ENCODE assay signal across 1 cellular context in the genomic region with DNA sequence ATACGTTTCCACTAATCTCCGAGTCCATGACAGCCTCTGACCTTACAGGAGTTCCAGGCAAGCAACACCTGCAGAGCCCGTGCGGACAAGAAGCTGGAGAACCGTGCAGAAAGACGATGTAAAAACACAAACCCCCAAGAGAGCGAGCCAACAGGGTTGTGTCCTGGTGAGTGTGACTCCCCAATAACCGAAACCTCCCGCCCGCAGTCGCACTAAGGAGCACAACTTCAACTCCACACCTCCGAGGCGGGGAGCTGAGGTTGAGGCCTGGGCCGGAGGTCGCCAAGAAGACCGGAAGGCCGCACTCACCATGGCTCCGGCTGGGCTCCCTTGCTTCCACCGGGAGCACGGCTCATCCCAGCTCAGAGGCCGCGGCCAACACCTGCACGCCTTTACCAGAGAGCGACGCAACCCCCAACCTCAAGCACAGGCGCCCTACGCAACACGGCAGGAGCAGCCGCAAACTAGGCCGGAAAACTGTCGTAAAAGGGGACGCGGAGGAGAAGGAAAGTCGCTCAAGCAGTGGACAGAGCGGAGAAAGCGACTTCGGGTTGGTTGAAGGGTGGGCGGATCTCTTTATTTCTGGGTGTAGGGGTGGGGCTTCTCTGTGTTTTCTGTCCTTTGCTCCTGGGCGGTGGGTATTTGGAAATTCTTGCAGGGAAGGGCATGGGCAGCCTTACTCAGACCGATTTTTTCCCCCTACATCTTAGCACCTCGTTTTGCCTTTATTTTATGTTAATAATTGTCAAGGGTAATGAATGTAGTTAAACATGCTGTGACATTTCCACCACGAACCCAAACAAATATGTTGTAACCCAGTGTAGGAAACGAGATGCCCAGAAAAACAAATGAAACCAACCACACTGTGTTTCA.
TF ChIP-seq lines count a peak whose summit lies in the region.

A gene (minus strand): TSS at position 446 of the 873 bp plus-strand sequence. CDS start 134 bp downstream, at position 312.

TF ChIP-seq in HepG2, 621 proteins besides CTCF, POLR2A, EP300 and RAD21 (continued from another document and continues in another):
- TF ChIP-seq, protein P1, sequence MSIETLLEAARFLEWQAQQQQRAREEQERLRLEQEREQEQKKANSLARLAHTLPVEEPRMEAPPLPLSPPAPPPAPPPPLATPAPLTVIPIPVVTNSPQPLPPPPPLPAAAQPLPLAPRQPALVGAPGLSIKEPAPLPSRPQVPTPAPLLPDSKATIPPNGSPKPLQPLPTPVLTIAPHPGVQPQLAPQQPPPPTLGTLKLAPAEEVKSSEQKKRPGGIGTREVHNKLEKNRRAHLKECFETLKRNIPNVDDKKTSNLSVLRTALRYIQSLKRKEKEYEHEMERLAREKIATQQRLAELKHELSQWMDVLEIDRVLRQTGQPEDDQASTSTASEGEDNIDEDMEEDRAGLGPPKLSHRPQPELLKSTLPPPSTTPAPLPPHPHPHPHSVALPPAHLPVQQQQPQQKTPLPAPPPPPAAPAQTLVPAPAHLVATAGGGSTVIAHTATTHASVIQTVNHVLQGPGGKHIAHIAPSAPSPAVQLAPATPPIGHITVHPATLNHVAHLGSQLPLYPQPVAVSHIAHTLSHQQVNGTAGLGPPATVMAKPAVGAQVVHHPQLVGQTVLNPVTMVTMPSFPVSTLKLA (IDR thresholded peaks at IDR 0.05) = peak; percentile 57
- TF ChIP-seq RORA (CRISPR knock-in tag; IDR thresholded peaks at IDR 0.05) (no peak), ESRRA (CRISPR knock-in tag; IDR thresholded peaks at IDR 0.05; ENCODE audit: low read depth) (peak; percentile 80; the same call in 1 of the 2 replicates), KLF13 (CRISPR knock-in tag; IDR thresholded peaks at IDR 0.05) (no peak), ZNF564 (CRISPR knock-in tag; IDR thresholded peaks at IDR 0.05) (peak; percentile 82; the same call in 1 of the 2 replicates), XBP1 (CRISPR knock-in tag; IDR thresholded peaks at IDR 0.05) (peak; percentile 57; the same call in 1 of the 2 replicates), PCBP1 (IDR thresholded peaks at IDR 0.05; ENCODE audit: borderline replicate concordance, low read depth, low read length) (0 out of 2 replicates have a peak, but pooled peaks have one; percentile 48), NFYC (CRISPR knock-in tag; IDR thresholded peaks at IDR 0.05) (peak; percentile 76), ZNF550 (CRISPR knock-in tag; IDR thresholded peaks at IDR 0.05; ENCODE audit: borderline replicate concordance) (0 out of 2 replicates have a peak, but pooled peaks have one; percentile 43), KMT2B (CRISPR knock-in tag; IDR thresholded peaks at IDR 0.05) (peak; percentile 98), FOXA3 (CRISPR knock-in tag; IDR thresholded peaks at IDR 0.05) (peak; percentile 64; the same call in 1 of the 2 replicates), NR2F1 (CRISPR knock-in tag; IDR thresholded peaks at IDR 0.05) (no peak), ZNF510 (CRISPR knock-in tag; IDR thresholded peaks at IDR 0.05; ENCODE audit: low read depth) (no peak), GABPA (IDR thresholded peaks at IDR 0.05; ENCODE audit: low read depth, low read length) (peak; percentile 59), GABPA (CRISPR knock-in tag; IDR thresholded peaks at IDR 0.05; ENCODE audit: low read depth) (peak; percentile 82), ZNF549 (CRISPR knock-in tag; IDR thresholded peaks at IDR 0.05) (no peak), HNRNPH1 (optimal IDR thresholded peaks at IDR 0.05; ENCODE audit: low read depth, low read length) (peak; percentile 63), RARA (CRISPR knock-in tag; IDR thresholded peaks at IDR 0.05) (0 out of 2 replicates have a peak, but pooled peaks have one; percentile 14), FOSL2 (CRISPR knock-in tag; IDR thresholded peaks at IDR 0.05) (peak; percentile 54), POLR2AphosphoS5 (IDR thresholded peaks at IDR 0.05; ENCODE audit: low read depth, low read length) (peak; percentile 95), KDM3A (CRISPR knock-in tag; IDR thresholded peaks at IDR 0.05; ENCODE audit: low read depth) (no peak), ZBTB3 (CRISPR knock-in tag; IDR thresholded peaks at IDR 0.05; ENCODE audit: borderline replicate concordance, low read depth) (0 out of 2 replicates have a peak, but pooled peaks have one; percentile 90), JUNB (CRISPR knock-in tag; IDR thresholded peaks at IDR 0.05; ENCODE audit: borderline replicate concordance) (no peak), ARNT2 (CRISPR knock-in tag; IDR thresholded peaks at IDR 0.05; ENCODE audit: low read depth) (peak; percentile 82), SRF (IDR thresholded peaks at IDR 0.05; ENCODE audit: low read depth, low read length) (no peak), ZNF33B (CRISPR knock-in tag; IDR thresholded peaks at IDR 0.05) (no peak; the same call in 1 of the 2 replicates), KDM5B (CRISPR knock-in tag; IDR thresholded peaks at IDR 0.05; ENCODE audit: borderline replicate concordance) (peak; percentile 81; the same call in 1 of the 2 replicates), ZNF614 (CRISPR knock-in tag; IDR thresholded peaks at IDR 0.05; ENCODE audit: borderline replicate concordance) (peak; percentile 84; the same call in 1 of the 2 replicates), ARID2 (CRISPR knock-in tag; IDR thresholded peaks at IDR 0.05; ENCODE audit: borderline replicate concordance) (0 out of 2 replicates have a peak, but pooled peaks have one; percentile 61), NR2F6 (IDR thresholded peaks at IDR 0.05) (peak; percentile 28; the same call in 1 of the 2 replicates), NR2F6 (CRISPR knock-in tag; IDR thresholded peaks at IDR 0.05) (peak; percentile 27; the same call in 1 of the 2 replicates), ZFP36 (IDR thresholded peaks at IDR 0.05; ENCODE audit: borderline replicate concordance, low read depth, low read length, partially characterized antibody) (no peak), ZNF720 (CRISPR knock-in tag; IDR thresholded peaks at IDR 0.05) (no peak), TBX2 (CRISPR knock-in tag; IDR thresholded peaks at IDR 0.05; ENCODE audit: borderline replicate concordance) (peak; percentile 94), ZBTB8A (CRISPR knock-in tag; IDR thresholded peaks at IDR 0.05; ENCODE audit: borderline replicate concordance, low read depth) (no peak; the same call in 1 of the 2 replicates), ZSCAN25 (CRISPR knock-in tag; IDR thresholded peaks at IDR 0.05) (no peak; the same call in 1 of the 2 replicates), ERF (CRISPR knock-in tag; IDR thresholded peaks at IDR 0.05) (peak; percentile 71), ZEB1 (IDR thresholded peaks at IDR 0.05; ENCODE audit: insufficient replicate concordance, low read depth) (peak; percentile 74), ZNF124 (CRISPR knock-in tag; IDR thresholded peaks at IDR 0.05) (peak; percentile 77; the same call in 1 of the 2 replicates)
- TF ChIP-seq, protein P2, sequence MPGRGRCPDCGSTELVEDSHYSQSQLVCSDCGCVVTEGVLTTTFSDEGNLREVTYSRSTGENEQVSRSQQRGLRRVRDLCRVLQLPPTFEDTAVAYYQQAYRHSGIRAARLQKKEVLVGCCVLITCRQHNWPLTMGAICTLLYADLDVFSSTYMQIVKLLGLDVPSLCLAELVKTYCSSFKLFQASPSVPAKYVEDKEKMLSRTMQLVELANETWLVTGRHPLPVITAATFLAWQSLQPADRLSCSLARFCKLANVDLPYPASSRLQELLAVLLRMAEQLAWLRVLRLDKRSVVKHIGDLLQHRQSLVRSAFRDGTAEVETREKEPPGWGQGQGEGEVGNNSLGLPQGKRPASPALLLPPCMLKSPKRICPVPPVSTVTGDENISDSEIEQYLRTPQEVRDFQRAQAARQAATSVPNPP (CRISPR knock-in tag; IDR thresholded peaks at IDR 0.05) = peak; percentile 78; the same call in 1 of the 2 replicates
- TF ChIP-seq, protein P3, sequence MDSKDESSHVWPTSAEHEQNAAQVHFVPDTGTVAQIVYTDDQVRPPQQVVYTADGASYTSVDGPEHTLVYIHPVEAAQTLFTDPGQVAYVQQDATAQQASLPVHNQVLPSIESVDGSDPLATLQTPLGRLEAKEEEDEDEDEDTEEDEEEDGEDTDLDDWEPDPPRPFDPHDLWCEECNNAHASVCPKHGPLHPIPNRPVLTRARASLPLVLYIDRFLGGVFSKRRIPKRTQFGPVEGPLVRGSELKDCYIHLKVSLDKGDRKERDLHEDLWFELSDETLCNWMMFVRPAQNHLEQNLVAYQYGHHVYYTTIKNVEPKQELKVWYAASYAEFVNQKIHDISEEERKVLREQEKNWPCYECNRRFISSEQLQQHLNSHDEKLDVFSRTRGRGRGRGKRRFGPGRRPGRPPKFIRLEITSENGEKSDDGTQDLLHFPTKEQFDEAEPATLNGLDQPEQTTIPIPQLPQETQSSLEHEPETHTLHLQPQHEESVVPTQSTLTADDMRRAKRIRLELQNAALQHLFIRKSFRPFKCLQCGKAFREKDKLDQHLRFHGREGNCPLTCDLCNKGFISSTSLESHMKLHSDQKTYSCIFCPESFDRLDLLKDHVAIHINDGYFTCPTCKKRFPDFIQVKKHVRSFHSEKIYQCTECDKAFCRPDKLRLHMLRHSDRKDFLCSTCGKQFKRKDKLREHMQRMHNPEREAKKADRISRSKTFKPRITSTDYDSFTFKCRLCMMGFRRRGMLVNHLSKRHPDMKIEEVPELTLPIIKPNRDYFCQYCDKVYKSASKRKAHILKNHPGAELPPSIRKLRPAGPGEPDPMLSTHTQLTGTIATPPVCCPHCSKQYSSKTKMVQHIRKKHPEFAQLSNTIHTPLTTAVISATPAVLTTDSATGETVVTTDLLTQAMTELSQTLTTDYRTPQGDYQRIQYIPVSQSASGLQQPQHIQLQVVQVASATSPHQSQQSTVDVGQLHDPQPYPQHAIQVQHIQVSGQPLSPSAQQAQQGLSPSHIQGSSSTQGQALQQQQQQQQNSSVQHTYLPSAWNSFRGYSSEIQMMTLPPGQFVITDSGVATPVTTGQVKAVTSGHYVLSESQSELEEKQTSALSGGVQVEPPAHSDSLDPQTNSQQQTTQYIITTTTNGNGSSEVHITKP (CRISPR knock-in tag; IDR thresholded peaks at IDR 0.05; ENCODE audit: low read depth) = peak; percentile 79
- TF ChIP-seq, protein P4, sequence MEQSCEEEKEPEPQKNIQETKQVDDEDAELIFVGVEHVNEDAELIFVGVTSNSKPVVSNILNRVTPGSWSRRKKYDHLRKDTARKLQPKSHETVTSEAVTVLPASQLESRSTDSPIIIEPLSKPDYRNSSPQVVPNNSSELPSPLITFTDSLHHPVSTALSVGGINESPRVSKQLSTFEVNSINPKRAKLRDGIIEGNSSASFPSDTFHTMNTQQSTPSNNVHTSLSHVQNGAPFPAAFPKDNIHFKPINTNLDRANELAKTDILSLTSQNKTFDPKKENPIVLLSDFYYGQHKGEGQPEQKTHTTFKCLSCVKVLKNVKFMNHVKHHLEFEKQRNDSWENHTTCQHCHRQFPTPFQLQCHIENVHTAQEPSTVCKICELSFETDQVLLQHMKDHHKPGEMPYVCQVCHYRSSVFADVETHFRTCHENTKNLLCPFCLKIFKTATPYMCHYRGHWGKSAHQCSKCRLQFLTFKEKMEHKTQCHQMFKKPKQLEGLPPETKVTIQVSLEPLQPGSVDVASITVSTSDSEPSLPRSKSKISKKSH (CRISPR knock-in tag; IDR thresholded peaks at IDR 0.05; ENCODE audit: borderline replicate concordance) = peak; percentile 38; the same call in 1 of the 2 replicates
- TF ChIP-seq, protein P5, sequence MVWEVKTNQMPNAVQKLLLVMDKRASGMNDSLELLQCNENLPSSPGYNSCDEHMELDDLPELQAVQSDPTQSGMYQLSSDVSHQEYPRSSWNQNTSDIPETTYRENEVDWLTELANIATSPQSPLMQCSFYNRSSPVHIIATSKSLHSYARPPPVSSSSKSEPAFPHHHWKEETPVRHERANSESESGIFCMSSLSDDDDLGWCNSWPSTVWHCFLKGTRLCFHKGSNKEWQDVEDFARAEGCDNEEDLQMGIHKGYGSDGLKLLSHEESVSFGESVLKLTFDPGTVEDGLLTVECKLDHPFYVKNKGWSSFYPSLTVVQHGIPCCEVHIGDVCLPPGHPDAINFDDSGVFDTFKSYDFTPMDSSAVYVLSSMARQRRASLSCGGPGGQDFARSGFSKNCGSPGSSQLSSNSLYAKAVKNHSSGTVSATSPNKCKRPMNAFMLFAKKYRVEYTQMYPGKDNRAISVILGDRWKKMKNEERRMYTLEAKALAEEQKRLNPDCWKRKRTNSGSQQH (CRISPR knock-in tag; IDR thresholded peaks at IDR 0.05; ENCODE audit: low read depth) = peak; percentile 35; the same call in 1 of the 2 replicates
- TF ChIP-seq, protein P6, sequence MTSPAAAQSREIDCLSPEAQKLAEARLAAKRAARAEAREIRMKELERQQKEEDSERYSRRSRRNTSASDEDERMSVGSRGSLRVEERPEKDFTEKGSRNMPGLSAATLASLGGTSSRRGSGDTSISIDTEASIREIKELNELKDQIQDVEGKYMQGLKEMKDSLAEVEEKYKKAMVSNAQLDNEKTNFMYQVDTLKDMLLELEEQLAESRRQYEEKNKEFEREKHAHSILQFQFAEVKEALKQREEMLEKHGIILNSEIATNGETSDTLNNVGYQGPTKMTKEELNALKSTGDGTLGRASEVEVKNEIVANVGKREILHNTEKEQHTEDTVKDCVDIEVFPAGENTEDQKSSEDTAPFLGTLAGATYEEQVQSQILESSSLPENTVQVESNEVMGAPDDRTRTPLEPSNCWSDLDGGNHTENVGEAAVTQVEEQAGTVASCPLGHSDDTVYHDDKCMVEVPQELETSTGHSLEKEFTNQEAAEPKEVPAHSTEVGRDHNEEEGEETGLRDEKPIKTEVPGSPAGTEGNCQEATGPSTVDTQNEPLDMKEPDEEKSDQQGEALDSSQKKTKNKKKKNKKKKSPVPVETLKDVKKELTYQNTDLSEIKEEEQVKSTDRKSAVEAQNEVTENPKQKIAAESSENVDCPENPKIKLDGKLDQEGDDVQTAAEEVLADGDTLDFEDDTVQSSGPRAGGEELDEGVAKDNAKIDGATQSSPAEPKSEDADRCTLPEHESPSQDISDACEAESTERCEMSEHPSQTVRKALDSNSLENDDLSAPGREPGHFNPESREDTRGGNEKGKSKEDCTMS (CRISPR knock-in tag; conservative IDR thresholded peaks at IDR 0.05) = no peak
- TF ChIP-seq, protein P7, sequence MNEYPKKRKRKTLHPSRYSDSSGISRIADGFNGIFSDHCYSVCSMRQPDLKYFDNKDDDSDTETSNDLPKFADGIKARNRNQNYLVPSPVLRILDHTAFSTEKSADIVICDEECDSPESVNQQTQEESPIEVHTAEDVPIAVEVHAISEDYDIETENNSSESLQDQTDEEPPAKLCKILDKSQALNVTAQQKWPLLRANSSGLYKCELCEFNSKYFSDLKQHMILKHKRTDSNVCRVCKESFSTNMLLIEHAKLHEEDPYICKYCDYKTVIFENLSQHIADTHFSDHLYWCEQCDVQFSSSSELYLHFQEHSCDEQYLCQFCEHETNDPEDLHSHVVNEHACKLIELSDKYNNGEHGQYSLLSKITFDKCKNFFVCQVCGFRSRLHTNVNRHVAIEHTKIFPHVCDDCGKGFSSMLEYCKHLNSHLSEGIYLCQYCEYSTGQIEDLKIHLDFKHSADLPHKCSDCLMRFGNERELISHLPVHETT (CRISPR knock-in tag; conservative IDR thresholded peaks at IDR 0.05) = no peak
- TF ChIP-seq, protein P8, sequence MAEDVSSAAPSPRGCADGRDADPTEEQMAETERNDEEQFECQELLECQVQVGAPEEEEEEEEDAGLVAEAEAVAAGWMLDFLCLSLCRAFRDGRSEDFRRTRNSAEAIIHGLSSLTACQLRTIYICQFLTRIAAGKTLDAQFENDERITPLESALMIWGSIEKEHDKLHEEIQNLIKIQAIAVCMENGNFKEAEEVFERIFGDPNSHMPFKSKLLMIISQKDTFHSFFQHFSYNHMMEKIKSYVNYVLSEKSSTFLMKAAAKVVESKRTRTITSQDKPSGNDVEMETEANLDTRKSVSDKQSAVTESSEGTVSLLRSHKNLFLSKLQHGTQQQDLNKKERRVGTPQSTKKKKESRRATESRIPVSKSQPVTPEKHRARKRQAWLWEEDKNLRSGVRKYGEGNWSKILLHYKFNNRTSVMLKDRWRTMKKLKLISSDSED (CRISPR knock-in tag; IDR thresholded peaks at IDR 0.05) = 0 out of 2 replicates have a peak, but pooled peaks have one; percentile 52
